8 cellular contexts compared by ENCODE assay signal in genomic region chrX:103175944-103176753, GRCh38. TPM values are rescaled to one million over a fixed set of nuclear protein-coding genes. Genes with fewer than 3 reads are reported as not detected.
DNase-seq lines count a peak whose midpoint lies in the region; ATAC-seq and TF ChIP-seq lines count a peak whose summit lies in the region.

No MANE protein-coding gene starts in this region.

- DNase-seq in NCI-H510A treated with DMSO at 0.1 percent for 48 hours (lab: John Stamatoyannopoulos, UW) (peak; percentile 25), NCI-H510A (lab: John Stamatoyannopoulos, UW) (no peak), NCI-H748 (lab: John Stamatoyannopoulos, UW; ENCODE audit: unreplicated experiment) (peak; percentile 43), activated T-cell treated with anti-CD3 and anti-CD28 coated beads for 24 hours (ENCODE audit: low read depth) (peak; percentile 26), epithelial cell of proximal tubule (ENCODE audit: low read depth) (no peak), testis (peak; percentile 76)
- DNase-seq in naive thymus-derived CD8-positive, alpha-beta T cell, result peak; percentile 12 to 66 (median 46)

- H3K27ac ChIP-seq in testis, result no peak overlapping the region

- H3K4me3 ChIP-seq in epithelial cell of proximal tubule (ENCODE audit: low read depth, low read length), result peak overlapping the region; percentile 33
- no peak overlapping the region for H3K4me3 ChIP-seq in testis

- POLR2A ChIA-PET in naive thymus-derived CD8-positive, alpha-beta T cell (lab: Charles Lee), result no interaction called here

- peaks cover 0 to 5% (median 4%) of the 10 kb centered on the region in 4 donors for H3K4me1 Mint-ChIP-seq in naive thymus-derived CD8-positive, alpha-beta T cell

- no peaks in the 10 kb centered on the region for H3K36me3 Mint-ChIP-seq in naive thymus-derived CD8-positive, alpha-beta T cell

- no peak for TF ChIP-seq POLR2A in testis (IDR thresholded peaks at IDR 0.05)

- ATAC-seq in HG02885 (IDR thresholded peaks at IDR 0.05; ENCODE audit: poor library complexity, unreplicated experiment), result peak; percentile 72
- peak; percentile 72 for ATAC-seq in naive thymus-derived CD8-positive, alpha-beta T cell

- WGBS in testis, 2 donors, result 7 to 17% methylated on average over 11 of the region's 11 CpGs

- no peaks in the 10 kb centered on the region for H3K9me3 ChIP-seq in testis

- peak overlapping the region in 1 of 10 donors; percentile 77 for H3K27ac Mint-ChIP-seq in naive thymus-derived CD8-positive, alpha-beta T cell

- H3K4me3 Mint-ChIP-seq in naive thymus-derived CD8-positive, alpha-beta T cell, result peak overlapping the region in 9 of 10 donors; percentile 19 to 78 (median 48)

- H3K9me3 Mint-ChIP-seq in naive thymus-derived CD8-positive, alpha-beta T cell, result no peaks in the 10 kb centered on the region

- no peaks in the 10 kb centered on the region for H3K4me1 ChIP-seq in testis

- TF ChIP-seq CTCF in epithelial cell of proximal tubule (conservative IDR thresholded peaks at IDR 0.05; ENCODE audit: low read depth, low read length) (peak; percentile 74), testis (IDR thresholded peaks at IDR 0.05) (peak; percentile 56 to 66 (median 60))

- H3K36me3 ChIP-seq in testis (ENCODE audit: low read depth, missing control alignments), result no peaks in the 10 kb centered on the region

- intact Hi-C loops in testis (cut with DNase I; ENCODE audit: low total_unique reads), result no loop called here

- peaks cover 3 to 13% (median 8%) of the 10 kb centered on the region in 5 donors for H3K27me3 Mint-ChIP-seq in naive thymus-derived CD8-positive, alpha-beta T cell

- no peaks in the 10 kb centered on the region for H3K27me3 ChIP-seq in testis

RNA-seq across cellular contexts. Expression of gene BEX4, which starts 38.8 kb away (rescaled TPM):
- total RNA-seq in epithelial cell of proximal tubule, result 34.2 and 46.4 TPM in 2 replicates
- total RNA-seq in naive thymus-derived CD8-positive, alpha-beta T cell, result 10 to 100 TPM; 54.3 to 57.2 TPM
- 100 to 1,000 TPM in 2 of 3 donors, 10 to 100 TPM in 1; 92.9 to 115 (median 106) TPM for polyA plus RNA-seq in naive thymus-derived CD8-positive, alpha-beta T cell
- 100 to 1,000 TPM; 104 to 125 TPM for total RNA-seq in testis
- polyA plus RNA-seq in testis (ENCODE audit: insufficient read depth, low read depth, low replicate concordance), result 90.7 TPM

Comparison
In these comparisons a context has a peak if more than half of its experiments do, and no peak if none do; other contexts are left out.
1. DNase-seq: peak in NCI-H510A treated with DMSO at 0.1 percent for 48 hours (single experiment), NCI-H748 (single experiment), activated T-cell treated with anti-CD3 and anti-CD28 coated beads for 24 hours (single experiment), naive thymus-derived CD8-positive, alpha-beta T cell (10 of 10) and testis (single experiment); none in NCI-H510A (single experiment) and epithelial cell of proximal tubule (single experiment).